8 cellular contexts compared by ENCODE assay signal in the genomic region with DNA sequence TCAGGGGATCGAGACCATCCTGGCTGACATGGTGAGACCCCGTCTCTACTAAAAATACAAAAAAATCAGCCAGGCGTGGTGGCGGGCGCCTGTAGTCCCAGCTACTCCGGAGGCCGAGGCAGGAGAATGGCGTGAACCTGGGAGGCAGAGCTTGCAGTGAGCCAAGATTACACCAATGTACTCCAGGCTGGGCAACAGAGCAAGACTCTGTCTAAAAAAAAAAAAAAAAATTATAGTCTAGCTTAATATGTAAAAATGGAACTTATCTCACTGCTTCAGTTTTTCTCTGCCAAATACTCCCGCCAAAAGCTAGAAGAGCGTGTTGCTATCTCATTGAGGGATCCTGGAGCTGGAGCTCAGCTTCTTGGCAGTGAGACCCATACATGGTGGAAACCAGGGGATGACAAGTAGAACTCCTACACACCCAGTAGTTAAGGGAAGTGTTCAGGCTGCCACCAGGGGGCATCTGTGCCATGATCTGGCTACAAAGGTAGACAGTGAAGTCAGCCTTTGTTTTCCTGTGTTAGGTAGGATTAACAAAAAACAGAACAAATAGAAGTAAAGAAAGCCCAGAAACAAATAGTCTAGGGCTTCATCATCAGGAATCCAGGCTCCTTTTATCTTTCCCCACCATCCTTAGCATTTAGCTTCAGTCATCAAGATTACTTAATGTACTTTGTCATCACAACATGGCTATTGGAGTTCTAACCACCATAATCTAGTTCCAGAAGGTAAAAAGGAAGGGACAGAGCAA. TPM values are rescaled to one million over a fixed set of nuclear protein-coding genes. Genes with fewer than 3 reads are reported as not detected.
DNase-seq lines count a peak whose midpoint lies in the region; ATAC-seq and TF ChIP-seq lines count a peak whose summit lies in the region.

No MANE protein-coding gene starts in this region.

- H3K9me2 ChIP-seq in HCT116 (ENCODE audit: insufficient read depth) = no peaks in the 10 kb centered on the region

- H3K9ac ChIP-seq in HCT116 (ENCODE audit: low read length) (no peak overlapping the region), iPS-20b (ENCODE audit: low read depth, low read length) (peak overlapping the region; percentile 51; the same call in 1 of the 2 replicates)

- peak overlapping the region; percentile 69 for H2AFZ ChIP-seq in HCT116 (ENCODE audit: low read depth, low read length, poor library complexity, severe bottlenecking)

- H3K9me3 ChIP-seq in HCT116 (ENCODE audit: control insufficient read depth in 1 of 2, insufficient read depth in 1 of 2, low read depth in 1 of 2, low read length in 2 of 2) = no peaks in the 10 kb centered on the region
- H3K9me3 ChIP-seq in iPS-20b (ENCODE audit: insufficient read depth, low read depth, low read length) = no peaks in the 10 kb centered on the region

- H3K4me3 ChIP-seq in HCT116 (replicated peaks in 1 of 2; ENCODE audit: low read depth in 1 of 2, low read length in 2 of 2) (no peak overlapping the region), brain microvascular endothelial cell (ENCODE audit: low read depth, low read length) (no peak overlapping the region), iPS-20b (ENCODE audit: low read length) (no peak overlapping the region)

- in situ Hi-C loops in brain microvascular endothelial cell (cut with HindIII; ENCODE audit: low pct_ligation_motif_present, low sequenced_read_pairs) = no loop called here

- no peak overlapping the region for H3K27ac ChIP-seq in HCT116 (ENCODE audit: low read depth, low read length)
- H3K27ac ChIP-seq in brain microvascular endothelial cell = peak overlapping the region; percentile 86
- H3K27ac ChIP-seq in iPS-20b (ENCODE audit: low read length) = no peak overlapping the region

- H4K20me1 ChIP-seq in HCT116 (ENCODE audit: insufficient read depth) = no peaks in the 10 kb centered on the region

- TF ChIP-seq CTCF in HCT116 (IDR thresholded peaks at IDR 0.05 in 2 of 3, conservative IDR thresholded peaks at IDR 0.05 in 1 of 3; ENCODE audit: borderline replicate concordance in 1 of 3, insufficient read depth in 1 of 3, low read depth in 2 of 3, low read length in 2 of 3) = peak; percentile 76 to 93 (median 90)
- peak; percentile 84 for TF ChIP-seq CTCF in brain microvascular endothelial cell (IDR thresholded peaks at IDR 0.05; ENCODE audit: low read depth, low read length, missing control alignments)

- CTCF ChIA-PET in HCT116 (lab: Charles Lee) = interaction anchor here (0.6 to 3.7 kb wide), 11 partner anchors 11 to 227 kb away, joined by 3 to 36 read pairs (median 7); a partner anchor contains a TSS

- no TSS peak for BruUV-seq in HCT116 (replicated peaks; lab: Mats Ljungman, UMichigan)

- RAD21 ChIA-PET in HCT116 (lab: Charles Lee; ENCODE audit: low non-redundant PET in 1 of 2, low total read pairs in 2 of 2, uncharacterized antibody in 2 of 2, unreplicated experiment in 2 of 2) = interaction anchor here in 1 of 2 experiments (0.6 to 1.4 kb wide), 2 partner anchors 64 to 433 kb away, joined by 4 read pairs; no protein-coding TSS in a partner anchor

- H3K4me1 ChIP-seq in HCT116 (ENCODE audit: control insufficient read depth in 1 of 2, insufficient read depth in 2 of 2, low read length in 2 of 2) (peaks cover 0 to 24% of the 10 kb centered on the region in 2 experiments; a peak in 2 of 4 replicates), iPS-20b (ENCODE audit: insufficient read depth, low read length) (peaks cover 23% of the 10 kb centered on the region; the same call in 1 of the 2 replicates)

- no peaks in the 10 kb centered on the region for H3K27me3 ChIP-seq in HCT116 (ENCODE audit: insufficient read depth, low read length)
- no peaks in the 10 kb centered on the region for H3K27me3 ChIP-seq in brain microvascular endothelial cell (replicated peaks)
- no peaks in the 10 kb centered on the region for H3K27me3 ChIP-seq in iPS-20b (ENCODE audit: insufficient read depth, low read length)

- H3K36me3 ChIP-seq in HCT116 (ENCODE audit: control insufficient read depth in 1 of 2, insufficient read depth in 2 of 2, low read length in 2 of 2) (no peaks in the 10 kb centered on the region), brain microvascular endothelial cell (replicated peaks) (no peaks in the 10 kb centered on the region), iPS-20b (ENCODE audit: insufficient read depth, low read depth, low read length) (no peaks in the 10 kb centered on the region; the same call in 1 of the 2 replicates)

- TF ChIP-seq POLR2A in HCT116 (IDR thresholded peaks at IDR 0.05; ENCODE audit: borderline replicate concordance, extremely low read depth, insufficient read depth, insufficient read length) = no peak

- no peaks in the 10 kb centered on the region for H3K79me2 ChIP-seq in HCT116 (ENCODE audit: insufficient read depth, low read length)

- TF ChIP-seq RAD21 in HCT116 (IDR thresholded peaks at IDR 0.05; ENCODE audit: low read depth) = peak; percentile 71

- DNase-seq in DMS153 treated with DMSO at 0.1 percent for 48 hours (lab: John Stamatoyannopoulos, UW; ENCODE audit: unreplicated experiment) (peak; percentile 74), HCT116 (ENCODE audit: low read depth, low spot score) (peak; percentile 57), NCI-H2081 treated with DMSO at 0.1 percent for 48 hours (lab: John Stamatoyannopoulos, UW) (peak; percentile 36), UCSD-AML1 (lab: John Stamatoyannopoulos, UW; ENCODE audit: unreplicated experiment) (peak; percentile 73), brain microvascular endothelial cell (peak; percentile 79)
- peak; percentile 76 to 78 for DNase-seq in stimulated activated CD4-positive, alpha-beta T cell treated with anti-CD3 and anti-CD28 coated beads, Interleukin-15, amount 100 ng/mL, for 1 hour (ENCODE audit: low read depth in 1 of 2, low spot score in 1 of 2)

- H3K4me2 ChIP-seq in HCT116 (ENCODE audit: low read length) = peak overlapping the region; percentile 17

- ATAC-seq in HCT116 (peak; percentile 97), HG02588 (IDR thresholded peaks at IDR 0.05; ENCODE audit: unreplicated experiment) (no peak)

- POLR2A ChIA-PET in HCT116 (lab: Charles Lee) = interaction anchor here (1.3 kb wide), 1 partner anchor 88 kb away, joined by 3 read pairs; a partner anchor contains a TSS

- intact Hi-C loops in HCT116 (cut with micrococcal nuclease) = loop anchor here (1.0 to 10.0 kb wide), 2 partner anchors 63 to 222 kb away; no protein-coding TSS in a partner anchor

TF ChIP-seq in HCT116, 20 proteins besides CTCF, POLR2A, EP300 and RAD21:
- no peak for TF ChIP-seq JUND (IDR thresholded peaks at IDR 0.05)
- 0 out of 2 replicates have a peak, but pooled peaks have one; percentile 37 for TF ChIP-seq CBX3 (IDR thresholded peaks at IDR 0.05; ENCODE audit: low read depth)
TF ChIP-seq in HCT116: peak in this region for 1.

RNA-seq across cellular contexts. Expression of a gene that starts 33.6 kb away (rescaled TPM):
- 14.5 TPM for total RNA-seq in HCT116 (2021; ENCODE audit: unreplicated experiment)
- polyA plus RNA-seq in HCT116 (2012) = 8.2 and 11.6 TPM in 2 replicates
